1 cellular context compared by ENCODE assay signal in the genomic region with DNA sequence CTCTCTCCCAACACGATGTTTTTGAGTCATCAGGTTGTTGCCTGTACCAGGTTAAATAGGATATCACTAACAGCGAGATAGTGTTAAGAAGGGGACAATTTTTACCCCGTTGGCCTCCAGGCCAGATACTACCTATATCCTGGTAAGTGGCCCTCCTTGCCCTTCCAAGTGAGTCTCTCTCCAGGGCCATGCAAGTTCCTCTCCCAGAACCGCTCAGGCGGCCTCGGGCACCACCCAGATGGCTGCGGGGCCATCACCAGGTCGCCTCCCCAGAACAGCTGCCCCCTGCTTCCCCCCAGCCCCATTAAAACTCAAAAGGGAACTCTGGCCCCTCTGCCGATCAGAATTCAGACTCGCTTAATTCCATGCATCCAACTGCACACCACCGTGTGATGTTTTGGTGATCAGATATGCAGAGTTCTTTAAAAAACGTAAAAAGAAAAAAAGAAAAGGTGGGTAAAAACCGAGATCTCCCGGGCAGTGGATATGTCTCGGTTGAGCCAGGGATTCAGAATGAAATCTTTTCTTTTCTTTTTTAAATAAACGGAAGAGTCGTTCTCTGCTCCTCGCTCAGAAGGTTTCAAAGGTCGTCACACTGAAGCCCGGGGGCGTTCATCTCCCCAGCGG.
TF ChIP-seq lines count a peak whose summit lies in the region.

No MANE protein-coding gene starts in this region.

TF ChIP-seq in GM23338, 12 proteins besides CTCF, POLR2A, EP300 and RAD21 (continued from another document):
- TF ChIP-seq CREB1 (CRISPR knock-in tag; IDR thresholded peaks at IDR 0.05; ENCODE audit: low read depth) (no peak), EZH2 (IDR thresholded peaks at IDR 0.05; ENCODE audit: low read depth, unreplicated experiment) (no peak)
